Comparison of ENCODE assay signal across 11 cellular contexts in genomic region chr1:164706596-164706995, GRCh38.
DNase-seq lines count a peak whose midpoint lies in the region; ATAC-seq and TF ChIP-seq lines count a peak whose summit lies in the region.
"Had no signal": no experiment of that assay in that cellular context is flagged by ENCODE, and none has a peak within 500 bp of the region (broad histone marks: within the 10 kb centered on the region; RNA-seq: fewer than 3 reads in every experiment).

No MANE protein-coding gene starts in this region.

- DNase-seq in EH (ENCODE audit: low read depth) (peak; percentile 50), adrenal gland (no peak), right atrium auricular region (ENCODE audit: low spot score) (no peak), gastrocnemius medialis (no peak), amniotic stem cell (lab: John Stamatoyannopoulos, UW) (no peak), NOMO-1 treated with DMSO at 0.1 percent for 48 hours (lab: John Stamatoyannopoulos, UW; ENCODE audit: unreplicated experiment) (no peak)
- DNase-seq: anterior cingulate cortex, BE2C, posterior cingulate gyrus had no signal

- H3K27ac ChIP-seq in adrenal gland: peak overlapping the region; percentile 26 to 86 (median 71)
- H3K27ac ChIP-seq in right atrium auricular region: peak overlapping the region; percentile 66 to 76
- peak overlapping the region; percentile 75 to 88 (median 84) for H3K27ac ChIP-seq in gastrocnemius medialis

- intact Hi-C loops in adrenal gland (cut with DNase I) (no loop called here), gastrocnemius medialis (cut with DNase I; ENCODE audit: low total_unique reads) (loop anchor here (10.0 kb wide), 1 partner anchor 142 kb away; no protein-coding TSS in a partner anchor)

- in situ Hi-C loops in gastrocnemius medialis (cut with MboI; ENCODE audit: low sequenced_read_pairs in 4 of 4): no loop called here

- no peak overlapping the region for H3K4me3 ChIP-seq in adrenal gland
- H3K4me3 ChIP-seq in right atrium auricular region: no peak overlapping the region
- no peak overlapping the region for H3K4me3 ChIP-seq in gastrocnemius medialis

- no peak for TF ChIP-seq POLR2A in adrenal gland (IDR thresholded peaks at IDR 0.05)
- no peak for TF ChIP-seq POLR2A in gastrocnemius medialis (IDR thresholded peaks at IDR 0.05)

- H3K4me1 ChIP-seq in adrenal gland (replicated peaks in 1 of 2): peaks cover 21 to 64% of the 10 kb centered on the region in 2 donors
- peaks cover 0 to 58% of the 10 kb centered on the region in 2 donors for H3K4me1 ChIP-seq in right atrium auricular region
- H3K4me1 ChIP-seq in gastrocnemius medialis: peaks cover 58 to 85% of the 10 kb centered on the region in 2 donors

- H3K27me3 ChIP-seq in adrenal gland (no peaks in the 10 kb centered on the region), right atrium auricular region (no peaks in the 10 kb centered on the region), gastrocnemius medialis (no peaks in the 10 kb centered on the region)

- TF ChIP-seq CTCF in adrenal gland (IDR thresholded peaks at IDR 0.05) (no peak), right atrium auricular region (IDR thresholded peaks at IDR 0.05) (no peak), gastrocnemius medialis (IDR thresholded peaks at IDR 0.05 in 4 of 5, conservative IDR thresholded peaks at IDR 0.05 in 1 of 5) (no peak)

- no peaks in the 10 kb centered on the region for H3K36me3 ChIP-seq in adrenal gland (replicated peaks in 1 of 2)
- H3K36me3 ChIP-seq in right atrium auricular region: no peaks in the 10 kb centered on the region
- H3K36me3 ChIP-seq in gastrocnemius medialis: no peaks in the 10 kb centered on the region
- H3K36me3 ChIP-seq: BE2C had no signal

- ATAC-seq in gastrocnemius medialis: no peak
- ATAC-seq in GM18873 (IDR thresholded peaks at IDR 0.05; ENCODE audit: low FRiP score, unreplicated experiment): no peak
- no peak for ATAC-seq in HG03175 (IDR thresholded peaks at IDR 0.05; ENCODE audit: unreplicated experiment)

- H3K9me3 ChIP-seq in adrenal gland (replicated peaks in 1 of 3): no peaks in the 10 kb centered on the region
- no peaks in the 10 kb centered on the region for H3K9me3 ChIP-seq in right atrium auricular region
- H3K9me3 ChIP-seq in gastrocnemius medialis: no peaks in the 10 kb centered on the region
- H3K9me3 ChIP-seq: BE2C had no signal
